Comparison of ENCODE assay signal across 1 cellular context in the genomic region with DNA sequence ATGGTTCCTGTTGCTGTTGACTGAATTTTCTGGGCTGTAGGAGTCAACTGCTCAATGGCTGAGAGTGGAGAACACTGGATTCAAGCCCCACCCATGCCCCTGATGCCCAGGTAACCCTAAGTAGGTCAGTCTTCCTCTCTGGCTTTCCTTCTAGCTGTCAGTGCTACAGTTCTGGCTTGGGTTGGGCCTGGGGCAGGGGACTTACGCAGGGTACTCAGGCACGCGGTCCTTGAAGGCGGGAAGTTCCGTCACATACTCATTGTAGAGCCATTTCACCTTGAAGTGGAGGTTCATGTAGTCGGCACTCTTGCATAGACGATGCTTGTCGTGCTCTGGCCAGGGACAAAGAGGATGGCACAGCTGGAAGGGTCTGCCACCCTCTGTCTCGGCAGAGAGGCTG.
TF ChIP-seq lines count a peak whose summit lies in the region.

No MANE protein-coding gene starts in this region.

TF ChIP-seq in K562, 482 proteins besides CTCF, POLR2A, EP300 and RAD21 (continued from another document):
- TF ChIP-seq, protein P1, sequence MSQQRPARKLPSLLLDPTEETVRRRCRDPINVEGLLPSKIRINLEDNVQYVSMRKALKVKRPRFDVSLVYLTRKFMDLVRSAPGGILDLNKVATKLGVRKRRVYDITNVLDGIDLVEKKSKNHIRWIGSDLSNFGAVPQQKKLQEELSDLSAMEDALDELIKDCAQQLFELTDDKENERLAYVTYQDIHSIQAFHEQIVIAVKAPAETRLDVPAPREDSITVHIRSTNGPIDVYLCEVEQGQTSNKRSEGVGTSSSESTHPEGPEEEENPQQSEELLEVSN (IDR thresholded peaks at IDR 0.05; ENCODE audit: borderline replicate concordance in 1 of 2, extremely low read depth in 1 of 2, insufficient read depth in 1 of 2, insufficient read length in 1 of 2, low read depth in 1 of 2, low read length in 1 of 2, poor library complexity in 1 of 2, severe bottlenecking in 1 of 2): peak; percentile 15 to 83
- TF ChIP-seq, protein P2, sequence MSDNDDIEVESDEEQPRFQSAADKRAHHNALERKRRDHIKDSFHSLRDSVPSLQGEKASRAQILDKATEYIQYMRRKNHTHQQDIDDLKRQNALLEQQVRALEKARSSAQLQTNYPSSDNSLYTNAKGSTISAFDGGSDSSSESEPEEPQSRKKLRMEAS (CRISPR knock-in tag; IDR thresholded peaks at IDR 0.05): peak; percentile 41; the same call in 1 of the 2 replicates
TF ChIP-seq in K562: peak in this region for 2.
